9 cellular contexts compared by ENCODE assay signal in the genomic region with DNA sequence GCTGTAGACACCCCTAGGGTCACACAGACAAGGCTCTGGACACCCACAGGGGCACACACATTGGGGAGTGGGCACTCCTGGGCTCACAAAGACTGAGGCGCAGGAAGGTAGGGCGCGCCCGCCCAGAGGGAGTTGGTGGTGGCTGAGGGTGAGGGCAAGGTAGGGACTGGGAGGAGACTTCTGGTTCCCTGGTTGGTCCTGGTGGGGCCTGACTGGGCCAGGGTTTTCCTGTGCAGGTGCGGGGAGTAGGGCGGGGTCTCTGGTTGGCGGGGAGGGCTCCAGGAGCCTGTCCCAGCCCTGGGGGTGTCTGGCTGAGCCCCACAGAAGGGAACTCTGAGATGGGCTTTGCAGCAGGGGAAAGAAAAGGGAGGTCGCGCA. TPM values are rescaled to one million over a fixed set of nuclear protein-coding genes. Genes with fewer than 3 reads are reported as not detected.
A peak's percentile ranks its signal among the peaks of the same experiment; 100 is the strongest.
DNase-seq lines count a peak whose midpoint lies in the region; ATAC-seq, FAIRE-seq and TF ChIP-seq lines count a peak whose summit lies in the region.
"Had no signal": no experiment of that assay in that cellular context is flagged by ENCODE, and none has a peak within 500 bp of the region (broad histone marks: within the 10 kb centered on the region; RNA-seq: fewer than 3 reads in every experiment).

No MANE protein-coding gene starts in this region.

- peaks cover 0 to 10% (median 0%) of the 10 kb centered on the region in 5 experiments for H3K9me3 Mint-ChIP-seq in brain

- DNase-seq in GM19239 (ENCODE audit: insufficient read length, low spot score) (no peak), LNCaP clone FGC (ENCODE audit: low read depth) (no peak), left lobe of liver (ENCODE audit: low spot score) (no peak), thoracic aorta (ENCODE audit: low spot score) (no peak), NCI-H1694 (lab: John Stamatoyannopoulos, UW) (no peak), A172 (ENCODE audit: low spot score) (no peak)

- TF ChIP-seq CTCF in LNCaP clone FGC (IDR thresholded peaks at IDR 0.05; ENCODE audit: control insufficient read depth, extremely low read depth, insufficient read depth) (no peak), brain (conservative IDR thresholded peaks at IDR 0.05) (no peak), thoracic aorta (IDR thresholded peaks at IDR 0.05) (no peak)

- peaks cover 5% of the 10 kb centered on the region for H3K27me3 Mint-ChIP-seq in brain

- peak overlapping the region; percentile 90 to 94 (median 93) for H3K4me3 Mint-ChIP-seq in brain

- H3K4me3 ChIP-seq in ACC112 (ENCODE audit: low read depth, low read length) (peak overlapping the region; percentile 82), LNCaP clone FGC (ENCODE audit: low read depth, low read length) (peak overlapping the region; percentile 71), thoracic aorta (peak overlapping the region; percentile 76)

- FAIRE-seq in GM19239 (lab: Jason Lieb, UNC), result peak; percentile 76
- FAIRE-seq: islet of Langerhans had no signal

- H3K36me3 ChIP-seq in ACC112 (ENCODE audit: insufficient read depth, low read length) (no peaks in the 10 kb centered on the region), thoracic aorta (no peaks in the 10 kb centered on the region)

- H3K27me3 ChIP-seq in ACC112 (ENCODE audit: insufficient read depth, low read length) (no peaks in the 10 kb centered on the region), thoracic aorta (replicated peaks; ENCODE audit: insufficient read depth) (no peaks in the 10 kb centered on the region)

- H3K9me3 ChIP-seq in thoracic aorta, result no peaks in the 10 kb centered on the region

- H3K27ac Mint-ChIP-seq in brain, result peak overlapping the region; percentile 81 to 93 (median 91)

- no peaks in the 10 kb centered on the region for H3K79me2 ChIP-seq in ACC112 (ENCODE audit: control insufficient read depth, insufficient read depth, low read length, unreplicated experiment)

- no peaks in the 10 kb centered on the region for H3K36me3 Mint-ChIP-seq in brain

- H2AFZ ChIP-seq in ACC112 (ENCODE audit: low read length, unreplicated experiment), result no peak overlapping the region

- H3K27ac ChIP-seq in ACC112 (ENCODE audit: low read depth, low read length), result no peak overlapping the region
- H3K27ac ChIP-seq in thoracic aorta, result peak overlapping the region; percentile 43 to 60

- ATAC-seq in left lobe of liver, result peak; percentile 15
- no peak for ATAC-seq in thoracic aorta (ENCODE audit: insufficient number of reproducible peaks, low FRiP score, low read depth)

- H3K4me1 ChIP-seq in ACC112 (ENCODE audit: control insufficient read depth, insufficient read depth, low read length, unreplicated experiment) (no peaks in the 10 kb centered on the region), thoracic aorta (ENCODE audit: control insufficient read depth in 1 of 2, low read depth in 2 of 2) (no peaks in the 10 kb centered on the region)

- H3K4me1 Mint-ChIP-seq in brain, result peaks cover 28% of the 10 kb centered on the region

RNA-seq across cellular contexts. Expression of a gene that starts 6.7 kb away (rescaled TPM):
- 2.9 TPM for polyA plus RNA-seq in brain (ENCODE audit: insufficient read depth, low read depth, low replicate concordance)
- total RNA-seq in left lobe of liver (3.2 TPM), thoracic aorta (1 to 10 TPM; 8.5 to 9.1 TPM)
- 0.62 and 3.6 TPM in 2 replicates for total RNA-seq in A172 (2014; rRNA removed; shearing (Covaris generic))

RNA-seq across cellular contexts. Expression of a gene that starts 19.7 kb away (rescaled TPM):
- polyA plus RNA-seq in brain (ENCODE audit: insufficient read depth, low read depth, low replicate concordance), result 10.1 TPM
- total RNA-seq in left lobe of liver (4.3 TPM), thoracic aorta (1 to 10 TPM; 3.5 to 4.4 TPM)
- 18.4 and 18.9 TPM in 2 replicates for total RNA-seq in A172 (2014; rRNA removed; shearing (Covaris generic))
